Comparison of ENCODE assay signal across 18 cellular contexts in genomic region chr3:190621209-190621608, GRCh38.
"Had no signal": no experiment of that assay in that cellular context is flagged by ENCODE, and none has a peak within 500 bp of the region (broad histone marks: within the 10 kb centered on the region; RNA-seq: fewer than 3 reads in every experiment).

No MANE protein-coding gene starts in this region.

- H3K9ac ChIP-seq: parathyroid adenoma had no signal

- H3K9me3 ChIP-seq: mucosa of descending colon, sigmoid colon, spleen, upper lobe of right lung had no signal

- DNase-seq: activated CD4-positive, alpha-beta T cell treated with anti-CD3 and anti-CD28 coated beads for 1 hour; activated CD4-positive, alpha-beta T cell treated with anti-CD3 and anti-CD28 coated beads, Interleukin-2, amount 50 U/mL, for 48 hours; activated gamma-delta T cell treated with Interleukin-2 at 50 U/mL for 16 hours; amniotic stem cell; dermis blood vessel endothelial cell; effector memory CD4-positive, alpha-beta T cell; foreskin fibroblast; left ventricle myocardium superior; mucosa of descending colon; naive thymus-derived CD8-positive, alpha-beta T cell; sigmoid colon; spleen; stimulated activated naive CD4-positive, alpha-beta T cell; T-helper 2 cell; upper lobe of right lung; WERI-Rb-1 had no signal

- H3K79me2 ChIP-seq: parathyroid adenoma had no signal

- H3K9me3 Mint-ChIP-seq: naive thymus-derived CD8-positive, alpha-beta T cell had no signal

- H2AFZ ChIP-seq: parathyroid adenoma had no signal

- H3K27ac Mint-ChIP-seq: activated naive CD4-positive, alpha-beta T cell treated with anti-CD3 and anti-CD28 coated beads, Interleukin-2, amount 50 U/mL, for 72 hours; naive thymus-derived CD8-positive, alpha-beta T cell had no signal

- H3K27ac ChIP-seq: parathyroid adenoma, sigmoid colon, upper lobe of right lung, WERI-Rb-1 had no signal

- H3K27me3 Mint-ChIP-seq: naive thymus-derived CD8-positive, alpha-beta T cell had no signal

- H3K36me3 ChIP-seq: sigmoid colon, WERI-Rb-1 had no signal

- H3K4me3 Mint-ChIP-seq: naive thymus-derived CD8-positive, alpha-beta T cell had no signal

- ATAC-seq: activated naive CD4-positive, alpha-beta T cell treated with anti-CD3 and anti-CD28 coated beads, Interleukin-2, amount 50 U/mL, for 72 hours; left ventricle myocardium superior; mucosa of descending colon; naive thymus-derived CD8-positive, alpha-beta T cell had no signal

- H3K4me1 ChIP-seq: parathyroid adenoma, sigmoid colon had no signal

- H3K4me3 ChIP-seq: mucosa of descending colon, sigmoid colon, spleen, upper lobe of right lung had no signal

- H3K27me3 ChIP-seq: sigmoid colon, spleen, upper lobe of right lung had no signal
